ENCODE assay signal across 15 cellular contexts in the genomic region with DNA sequence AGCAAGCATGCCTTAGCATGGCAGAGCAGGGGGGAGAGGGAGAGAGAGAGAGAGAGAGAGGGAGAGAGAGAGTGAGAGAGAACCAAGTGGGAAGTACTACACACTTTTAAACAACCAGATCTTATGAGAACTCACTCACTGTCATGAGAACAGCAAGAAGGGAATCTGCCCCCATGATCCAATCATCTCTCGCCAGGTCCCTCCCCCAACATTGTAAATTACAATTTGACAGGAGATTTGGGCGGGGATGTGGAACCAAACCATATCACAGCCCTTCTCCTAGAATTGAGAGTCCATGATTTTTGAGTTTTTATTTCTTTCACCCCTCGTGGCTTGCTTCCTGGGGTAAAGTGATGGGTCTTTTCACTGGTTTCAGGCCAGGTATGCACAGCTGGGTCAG.
"Had no signal": no experiment of that assay in that cellular context is flagged by ENCODE, and none has a peak within 500 bp of the region (broad histone marks: within the 10 kb centered on the region; RNA-seq: fewer than 3 reads in every experiment).

No MANE protein-coding gene starts in this region.

- H3K27ac ChIP-seq: heart left ventricle, ovary, suprapubic skin, thyroid gland had no signal

- H3K9me3 ChIP-seq: heart left ventricle, ovary, suprapubic skin, thyroid gland had no signal

- H3K9me3 Mint-ChIP-seq: dendritic cell treated with granulocyte-macrophage colony-stimulating factor and Interleukin-4, amounts not matched to agents 40 ng/mL and 50 ng/mL, for 4 days; type B pancreatic cell had no signal

- ATAC-seq: heart left ventricle; naive thymus-derived CD4-positive, alpha-beta T cell; right cardiac atrium; stimulated activated naive CD8-positive, alpha-beta T cell treated with anti-CD3 and anti-CD28 coated beads, Interleukin-15, Interleukin-2, amounts not matched to agents 100 U/mL and 50 U/mL, for 24 hours had no signal

- H3K36me3 ChIP-seq: ovary, suprapubic skin, thyroid gland had no signal

- H3K27ac Mint-ChIP-seq: dendritic cell treated with granulocyte-macrophage colony-stimulating factor and Interleukin-4, amounts not matched to agents 40 ng/mL and 50 ng/mL, for 4 days; type B pancreatic cell had no signal

- H3K27me3 ChIP-seq: heart left ventricle, suprapubic skin, thyroid gland had no signal

- H3K4me1 ChIP-seq: suprapubic skin, thyroid gland had no signal

- H3K4me3 Mint-ChIP-seq: dendritic cell treated with granulocyte-macrophage colony-stimulating factor and Interleukin-4, amounts not matched to agents 40 ng/mL and 50 ng/mL, for 4 days; naive thymus-derived CD4-positive, alpha-beta T cell; type B pancreatic cell had no signal

- H3K4me3 ChIP-seq: heart left ventricle, ovary, suprapubic skin, thyroid gland had no signal

- H3K36me3 Mint-ChIP-seq: type B pancreatic cell had no signal

- DNase-seq: foreskin melanocyte; heart left ventricle; hypothalamus; kidney glomerular epithelial cell; naive thymus-derived CD4-positive, alpha-beta T cell; nucleus accumbens; ovary; right cardiac atrium; small intestine; stimulated activated CD4-positive, alpha-beta T cell treated with anti-CD3 and anti-CD28 coated beads, Interleukin-12 subunit alpha, Interleukin-12 subunit beta, amount 100 ng/mL, for 4 hours; stimulated activated naive CD8-positive, alpha-beta T cell treated with anti-CD3 and anti-CD28 coated beads, Interleukin-15, Interleukin-2, amounts not matched to agents 100 U/mL and 50 U/mL, for 24 hours; thyroid gland had no signal

- H3K27me3 Mint-ChIP-seq: dendritic cell treated with granulocyte-macrophage colony-stimulating factor and Interleukin-4, amounts not matched to agents 40 ng/mL and 50 ng/mL, for 4 days; naive thymus-derived CD4-positive, alpha-beta T cell had no signal
